ENCODE assay signal across 1 cellular context in the genomic region with DNA sequence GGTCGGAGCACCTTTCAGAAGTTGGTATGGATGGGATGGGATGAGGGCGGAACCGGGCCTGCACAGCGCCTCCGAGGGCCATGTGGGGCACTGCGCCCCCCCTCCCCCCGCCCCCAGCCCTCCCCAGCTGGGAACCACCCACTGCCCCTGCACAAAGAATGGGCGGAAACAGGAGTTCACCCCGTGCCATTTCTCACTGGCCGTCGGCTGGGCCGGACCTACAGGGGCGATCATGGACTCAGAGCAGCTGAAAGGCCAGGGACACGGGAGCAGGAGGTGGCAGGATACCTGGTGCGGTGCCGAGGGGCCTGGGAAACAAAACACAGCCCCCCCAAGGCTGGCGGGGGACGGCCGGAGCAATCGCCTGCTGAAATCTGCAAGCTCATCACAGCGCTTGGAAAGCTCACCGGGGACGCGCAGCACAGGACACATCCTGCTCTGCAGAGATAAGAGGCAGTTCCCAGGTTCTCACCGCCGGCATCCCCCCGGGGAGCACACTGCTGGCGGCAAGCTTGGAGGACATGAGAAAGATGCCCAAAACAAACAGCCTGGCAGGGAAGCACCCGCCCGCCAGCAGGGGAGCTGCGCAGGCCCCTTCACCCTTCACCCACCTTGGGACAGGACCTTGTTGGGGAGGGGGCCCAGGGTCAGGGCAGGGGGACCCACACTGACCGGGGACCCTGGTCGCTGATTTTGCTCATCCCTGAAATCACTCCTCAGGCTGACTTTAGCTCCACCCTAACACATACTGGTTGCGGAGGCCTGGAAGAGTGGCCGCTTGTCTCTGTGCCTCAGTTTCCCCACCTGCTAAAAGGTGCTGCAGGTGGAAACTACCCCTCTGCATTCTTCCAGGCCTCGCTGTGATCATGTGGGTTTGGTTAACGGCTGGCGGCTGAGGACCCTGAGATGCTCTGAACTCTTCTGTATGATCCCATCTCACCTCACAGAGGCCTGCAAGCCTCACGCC.
TF ChIP-seq lines count a peak whose summit lies in the region.

No MANE protein-coding gene starts in this region.

TF ChIP-seq in endothelial cell of umbilical vein, 7 proteins besides CTCF, POLR2A, EP300 and RAD21:
- TF ChIP-seq EZH2 (IDR thresholded peaks at IDR 0.05; ENCODE audit: borderline replicate concordance, low read depth, low read length, severe bottlenecking) (no peak), JUN (IDR thresholded peaks at IDR 0.05; ENCODE audit: borderline replicate concordance, insufficient read depth, insufficient read length, low read depth) (no peak), GATA2 (IDR thresholded peaks at IDR 0.05; ENCODE audit: insufficient read depth, insufficient read length, low read depth, low read length) (peak; percentile 18), MYC (IDR thresholded peaks at IDR 0.05; ENCODE audit: low read depth, low read length) (peak; percentile 3), POLR2AphosphoS5 (IDR thresholded peaks at IDR 0.05; ENCODE audit: insufficient read depth, low read depth, low read length) (no peak), FOS (IDR thresholded peaks at IDR 0.05; ENCODE audit: borderline replicate concordance, insufficient read depth, low read length) (no peak)
- TF ChIP-seq, protein P1, sequence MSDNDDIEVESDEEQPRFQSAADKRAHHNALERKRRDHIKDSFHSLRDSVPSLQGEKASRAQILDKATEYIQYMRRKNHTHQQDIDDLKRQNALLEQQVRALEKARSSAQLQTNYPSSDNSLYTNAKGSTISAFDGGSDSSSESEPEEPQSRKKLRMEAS (IDR thresholded peaks at IDR 0.05; ENCODE audit: insufficient read depth, insufficient read length) = no peak
